ENCODE assay signal across 1 cellular context in the genomic region with DNA sequence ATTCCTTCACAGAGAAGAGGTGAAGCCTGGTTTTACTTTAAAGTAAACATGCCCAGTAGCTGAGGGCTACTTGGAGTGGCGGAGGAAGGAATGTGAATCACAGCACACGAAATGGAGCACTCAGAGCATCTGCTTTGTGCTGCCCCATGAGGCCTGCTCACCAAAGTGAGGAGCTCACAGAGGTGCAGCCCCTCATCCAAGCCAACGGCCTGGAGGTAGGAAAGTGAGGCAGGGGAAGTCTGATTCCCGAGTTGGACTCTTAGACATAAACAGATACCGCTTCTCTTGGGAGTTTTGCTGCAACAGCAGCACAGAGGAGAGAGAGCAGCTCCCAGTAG.
TF ChIP-seq lines count a peak whose summit lies in the region.

No MANE protein-coding gene starts in this region.

TF ChIP-seq in A549, 52 proteins besides CTCF, POLR2A, EP300 and RAD21 (continued from another document):
- TF ChIP-seq TFCP2L1 (CRISPR knock-in tag; IDR thresholded peaks at IDR 0.05), result no peak
- no peak for TF ChIP-seq GATA3 (IDR thresholded peaks at IDR 0.05; ENCODE audit: borderline replicate concordance)
- TF ChIP-seq, protein P1, sequence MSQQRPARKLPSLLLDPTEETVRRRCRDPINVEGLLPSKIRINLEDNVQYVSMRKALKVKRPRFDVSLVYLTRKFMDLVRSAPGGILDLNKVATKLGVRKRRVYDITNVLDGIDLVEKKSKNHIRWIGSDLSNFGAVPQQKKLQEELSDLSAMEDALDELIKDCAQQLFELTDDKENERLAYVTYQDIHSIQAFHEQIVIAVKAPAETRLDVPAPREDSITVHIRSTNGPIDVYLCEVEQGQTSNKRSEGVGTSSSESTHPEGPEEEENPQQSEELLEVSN (IDR thresholded peaks at IDR 0.05; ENCODE audit: borderline replicate concordance, low read depth), result no peak
- TF ChIP-seq, protein P2, sequence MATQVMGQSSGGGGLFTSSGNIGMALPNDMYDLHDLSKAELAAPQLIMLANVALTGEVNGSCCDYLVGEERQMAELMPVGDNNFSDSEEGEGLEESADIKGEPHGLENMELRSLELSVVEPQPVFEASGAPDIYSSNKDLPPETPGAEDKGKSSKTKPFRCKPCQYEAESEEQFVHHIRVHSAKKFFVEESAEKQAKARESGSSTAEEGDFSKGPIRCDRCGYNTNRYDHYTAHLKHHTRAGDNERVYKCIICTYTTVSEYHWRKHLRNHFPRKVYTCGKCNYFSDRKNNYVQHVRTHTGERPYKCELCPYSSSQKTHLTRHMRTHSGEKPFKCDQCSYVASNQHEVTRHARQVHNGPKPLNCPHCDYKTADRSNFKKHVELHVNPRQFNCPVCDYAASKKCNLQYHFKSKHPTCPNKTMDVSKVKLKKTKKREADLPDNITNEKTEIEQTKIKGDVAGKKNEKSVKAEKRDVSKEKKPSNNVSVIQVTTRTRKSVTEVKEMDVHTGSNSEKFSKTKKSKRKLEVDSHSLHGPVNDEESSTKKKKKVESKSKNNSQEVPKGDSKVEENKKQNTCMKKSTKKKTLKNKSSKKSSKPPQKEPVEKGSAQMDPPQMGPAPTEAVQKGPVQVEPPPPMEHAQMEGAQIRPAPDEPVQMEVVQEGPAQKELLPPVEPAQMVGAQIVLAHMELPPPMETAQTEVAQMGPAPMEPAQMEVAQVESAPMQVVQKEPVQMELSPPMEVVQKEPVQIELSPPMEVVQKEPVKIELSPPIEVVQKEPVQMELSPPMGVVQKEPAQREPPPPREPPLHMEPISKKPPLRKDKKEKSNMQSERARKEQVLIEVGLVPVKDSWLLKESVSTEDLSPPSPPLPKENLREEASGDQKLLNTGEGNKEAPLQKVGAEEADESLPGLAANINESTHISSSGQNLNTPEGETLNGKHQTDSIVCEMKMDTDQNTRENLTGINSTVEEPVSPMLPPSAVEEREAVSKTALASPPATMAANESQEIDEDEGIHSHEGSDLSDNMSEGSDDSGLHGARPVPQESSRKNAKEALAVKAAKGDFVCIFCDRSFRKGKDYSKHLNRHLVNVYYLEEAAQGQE (IDR thresholded peaks at IDR 0.05), result no peak
- TF ChIP-seq RFX5 (IDR thresholded peaks at IDR 0.05), result no peak
TF ChIP-seq in A549: peak in this region for 0.
